Comparison of ENCODE assay signal across 8 cellular contexts in genomic region chr1:90717665-90718410, GRCh38. TPM values are rescaled to one million over a fixed set of nuclear protein-coding genes. Genes with fewer than 3 reads are reported as not detected.
DNase-seq lines count a peak whose midpoint lies in the region; ATAC-seq, FAIRE-seq and TF ChIP-seq lines count a peak whose summit lies in the region.

No MANE protein-coding gene starts in this region.

- no peaks in the 10 kb centered on the region for H4K20me1 ChIP-seq in HepG2 (ENCODE audit: insufficient read depth, low read length)

- no TSS peak for BruUV-seq in HepG2 (replicated peaks; lab: Mats Ljungman, UMichigan)

- no peak overlapping the region for H3K4me2 ChIP-seq in HepG2 (ENCODE audit: low read depth, low read length)

- H3K9me3 ChIP-seq in adipocyte (ENCODE audit: control insufficient read depth, low read length) (peaks cover 6% of the 10 kb centered on the region), HepG2 (ENCODE audit: low read length) (no peaks in the 10 kb centered on the region)

- H3K4me3 Mint-ChIP-seq in HFFc6 = peak overlapping the region; percentile 37; the same call in 1 of the 2 replicates

- no peak for ATAC-seq in HepG2
- ATAC-seq in GM18498 (IDR thresholded peaks at IDR 0.05; ENCODE audit: unreplicated experiment) = no peak
- no peak for ATAC-seq in GM21423 (IDR thresholded peaks at IDR 0.05; ENCODE audit: unreplicated experiment)

- CTCF ChIA-PET in HepG2 (lab: Yijun Ruan, JAX; ENCODE audit: low intra/inter-chr PET ratio, low total read pairs) = no interaction called here

- no peaks in the 10 kb centered on the region for H3K79me2 ChIP-seq in HepG2 (ENCODE audit: insufficient read depth, low read length)

- H2AFZ ChIP-seq in HepG2 (ENCODE audit: low read length) = no peak overlapping the region

- TF ChIP-seq EP300 in HepG2 (IDR thresholded peaks at IDR 0.05; ENCODE audit: low read depth in 2 of 2, low read length in 2 of 2) (no peak), HepG2 (CRISPR knock-in tag; IDR thresholded peaks at IDR 0.05; ENCODE audit: borderline replicate concordance) (no peak)

- H3K36me3 Mint-ChIP-seq in HFFc6 (ENCODE audit: low read depth) = peaks cover 12% of the 10 kb centered on the region; the same call in 1 of the 2 replicates

- TF ChIP-seq RAD21 in HepG2 (CRISPR knock-in tag; IDR thresholded peaks at IDR 0.05) = no peak

- no peak for TF ChIP-seq POLR2A in HepG2 (IDR thresholded peaks at IDR 0.05; ENCODE audit: insufficient read depth in 1 of 2, low read depth in 2 of 2, low read length in 2 of 2)

- intact Hi-C loops in HepG2 (cut with micrococcal nuclease; ENCODE audit: unreplicated experiment) = no loop called here

- H3K4me1 Mint-ChIP-seq in HFFc6 (ENCODE audit: low read depth) = peaks cover 15% of the 10 kb centered on the region

- H3K4me1 ChIP-seq in adipocyte (ENCODE audit: control insufficient read depth, insufficient read depth, low read length) = peaks cover 8% of the 10 kb centered on the region
- no peaks in the 10 kb centered on the region for H3K4me1 ChIP-seq in HepG2 (ENCODE audit: insufficient read depth, low read length)
- H3K4me1 ChIP-seq in urinary bladder (ENCODE audit: insufficient read depth) = peaks cover 2% of the 10 kb centered on the region

- H3K9ac ChIP-seq in adipocyte (ENCODE audit: low read length) (no peak overlapping the region), HepG2 (ENCODE audit: insufficient read depth, low read depth, low read length) (no peak overlapping the region)

- POLR2A ChIA-PET in HepG2 (lab: Yijun Ruan, JAX) = no interaction called here

- whole genome bisulfite sequencing in HepG2 (ENCODE audit: low lambda C conversion rate) = 86% methylated on average over 94 of the region's 94 CpGs
- WGBS in urinary bladder = 1% methylated on average over 94 of the region's 94 CpGs

- H3K27ac ChIP-seq in HepG2 (ENCODE audit: extremely low read length, insufficient read depth, low read length) = no peak overlapping the region
- no peak overlapping the region for H3K27ac ChIP-seq in urinary bladder (ENCODE audit: low read depth)

- peaks cover 19% of the 10 kb centered on the region for H3K9me3 Mint-ChIP-seq in HFFc6

- H3K4me3 ChIP-seq in AG09309 (ENCODE audit: control insufficient read depth, low read depth, low read length) (peak overlapping the region; percentile 34), adipocyte (ENCODE audit: low read length) (peak overlapping the region; percentile 73), HepG2 (replicated peaks in 1 of 3; ENCODE audit: insufficient read depth in 1 of 3, low read depth in 2 of 3, low read length in 3 of 3) (no peak overlapping the region), urinary bladder (ENCODE audit: low read depth, low read length) (peak overlapping the region; percentile 46)

- FAIRE-seq in HepG2 (lab: Jason Lieb, UNC) = no peak

- H3K36me3 ChIP-seq in adipocyte (ENCODE audit: control insufficient read depth, insufficient read depth, low read length, severe bottlenecking) (no peaks in the 10 kb centered on the region), HepG2 (replicated peaks in 1 of 2; ENCODE audit: control insufficient read depth in 1 of 2, insufficient read depth in 2 of 2, low read length in 2 of 2) (no peaks in the 10 kb centered on the region), urinary bladder (ENCODE audit: insufficient read depth) (no peaks in the 10 kb centered on the region)

- no peak for DNase-seq in AG09309 (ENCODE audit: low read depth)
- no peak for DNase-seq in HFFc6
- DNase-seq in adipocyte (ENCODE audit: low read depth) = no peak
- no peak for DNase-seq in HepG2 (ENCODE audit: low spot score)
- DNase-seq in globus pallidus (ENCODE audit: low spot score) = no peak

- in situ Hi-C loops in HepG2 (cut with HindIII; ENCODE audit: extremely low pct_ligation_motif_present, low pct_unique_long_range_greater_than_20kb) = no loop called here

- H3K27me3 Mint-ChIP-seq in HFFc6 (ENCODE audit: insufficient read depth) = peaks cover 65% of the 10 kb centered on the region

- no peak overlapping the region for H3K27ac Mint-ChIP-seq in HFFc6

- peaks cover 83% of the 10 kb centered on the region for H3K27me3 ChIP-seq in adipocyte (replicated peaks; ENCODE audit: control insufficient read depth, insufficient read depth, low read length)
- H3K27me3 ChIP-seq in HepG2 (ENCODE audit: control insufficient read depth in 1 of 2, insufficient read depth in 2 of 2, low read length in 2 of 2) = peaks cover 11 to 47% of the 10 kb centered on the region in 2 experiments

- TF ChIP-seq CTCF in AG09309 (IDR thresholded peaks at IDR 0.05; ENCODE audit: control insufficient read depth, insufficient read depth, low read depth, low read length, missing control alignments) = no peak
- TF ChIP-seq CTCF in HFFc6 (IDR thresholded peaks at IDR 0.05) = no peak
- no peak for TF ChIP-seq CTCF in HepG2 (CRISPR knock-in tag; IDR thresholded peaks at IDR 0.05)

TF ChIP-seq in HepG2, 621 proteins besides CTCF, POLR2A, EP300 and RAD21:
- TF ChIP-seq ZNF460 (CRISPR knock-in tag; IDR thresholded peaks at IDR 0.05; ENCODE audit: borderline replicate concordance) (no peak), CREB1 (IDR thresholded peaks at IDR 0.05) (peak; percentile 63; the same call in 1 of the 2 replicates), CREB1 (CRISPR knock-in tag; IDR thresholded peaks at IDR 0.05) (no peak)

RNA-seq across cellular contexts. Expression of gene BARHL2, which starts 0.7 kb away (rescaled TPM):
- total RNA-seq in HFFc6 (2021; fragmentation: NEBNext Ultra II Directional; extraction: Animal tissue kit (Norgen Biotek cat#: 25700)) = not detected
- total RNA-seq in HepG2 (2016; rRNA removed; fragmentation: Illumina TruSeq; extraction: Trizol) (not detected in 2 replicates), urinary bladder (not detected)
- total RNA-seq in HepG2 (2016; cell fraction: cytosol; rRNA removed; fragmentation: Illumina TruSeq; extraction: Trizol; ENCODE audit: low read depth) = not detected in 2 replicates
- total RNA-seq in HepG2 (2016; cell fraction: insoluble cytoplasmic fraction; rRNA removed; fragmentation: Illumina TruSeq; extraction: Trizol) = not detected in 2 replicates
- not detected in 2 replicates for total RNA-seq in HepG2 (2016; cell fraction: membrane; rRNA removed; fragmentation: Illumina TruSeq; extraction: Trizol)
- total RNA-seq in HepG2 (2016; cell fraction: nucleus; rRNA removed; fragmentation: Illumina TruSeq; extraction: Trizol) = not detected in 2 replicates
- polyA plus RNA-seq in HepG2 (2011; rRNA removed) (not detected in 2 replicates), urinary bladder (not detected)
- polyA plus RNA-seq in HepG2 (2011; cell fraction: cytosol; rRNA removed) = not detected in 2 replicates
- polyA plus RNA-seq in HepG2 (2011; cell fraction: nucleus; rRNA removed) = not detected in 2 replicates
- not detected in 2 replicates for polyA plus RNA-seq in HepG2 (2012)
- polyA plus RNA-seq in HepG2 (2016; cell fraction: cytosol; fragmentation: Illumina TruSeq; extraction: Trizol; ENCODE audit: low read depth) = not detected in 2 replicates
- polyA plus RNA-seq in HepG2 (2016; cell fraction: insoluble cytoplasmic fraction; fragmentation: Illumina TruSeq; extraction: Trizol; ENCODE audit: low read depth) = not detected in 2 replicates
- not detected in 2 replicates for polyA plus RNA-seq in HepG2 (2016; cell fraction: membrane; fragmentation: Illumina TruSeq; extraction: Trizol; ENCODE audit: low read depth)
- not detected in 2 replicates for polyA plus RNA-seq in HepG2 (2016; cell fraction: nucleus; fragmentation: Illumina TruSeq; extraction: Trizol; ENCODE audit: insufficient read depth, low read depth)
- not detected in 2 replicates for polyA minus RNA-seq in HepG2 (2011; rRNA and poly(A)+ RNA removed; ENCODE audit: low replicate concordance)
- polyA minus RNA-seq in HepG2 (2011; cell fraction: cytosol; rRNA and poly(A)+ RNA removed) = not detected in 2 replicates
- polyA minus RNA-seq in HepG2 (2011; cell fraction: nucleus; rRNA and poly(A)+ RNA removed) = not detected in 2 replicates

Comparison
In these comparisons a context has a peak if more than half of its experiments do, and no peak if none do; other contexts are left out.
1. H3K4me3 ChIP-seq: peak in AG09309 (single experiment), adipocyte (single experiment) and urinary bladder (single experiment); none in HepG2 (0 of 3).